Comparison of ENCODE assay signal across 25 cellular contexts in genomic region chr3:25787689-25788088, GRCh38. TPM values are rescaled to one million over a fixed set of nuclear protein-coding genes. Genes with fewer than 3 reads are reported as not detected.
DNase-seq lines count a peak whose midpoint lies in the region; ATAC-seq and TF ChIP-seq lines count a peak whose summit lies in the region.
"Had no signal": no experiment of that assay in that cellular context is flagged by ENCODE, and none has a peak within 500 bp of the region (broad histone marks: within the 10 kb centered on the region; RNA-seq: fewer than 3 reads in every experiment).

No MANE protein-coding gene starts in this region.

- POLR2A ChIA-PET in activated CD4-positive, alpha-beta T cell treated with anti-CD3 and anti-CD28 coated beads for 36 hours (lab: Charles Lee), result no interaction called here

- H3K4me1 ChIP-seq in KMS-11 (ENCODE audit: low read depth, poor library complexity, severe bottlenecking), result peaks cover 39% of the 10 kb centered on the region
- peaks cover 4% of the 10 kb centered on the region for H3K4me1 ChIP-seq in foreskin keratinocyte

- H3K4me1 Mint-ChIP-seq in activated CD4-positive, alpha-beta T cell treated with anti-CD3 and anti-CD28 coated beads for 36 hours, result peaks cover 52% of the 10 kb centered on the region
- peaks cover 38% of the 10 kb centered on the region for H3K4me1 Mint-ChIP-seq in activated T-helper 17 cell treated with anti-CD3 and anti-CD28 coated beads, Interleukin-2, amount 50 U/mL, for 72 hours
- peaks cover 43% of the 10 kb centered on the region for H3K4me1 Mint-ChIP-seq in neural crest cell

- no peak overlapping the region for H3K4me3 ChIP-seq in KMS-11 (IDR thresholded peaks at IDR 0.05; ENCODE audit: insufficient read depth, low read depth, low read length)
- H3K4me3 ChIP-seq: adrenal gland, gastroesophageal sphincter, left lung, upper lobe of left lung had no signal

- H3K36me3 Mint-ChIP-seq in activated CD4-positive, alpha-beta T cell treated with anti-CD3 and anti-CD28 coated beads for 36 hours (ENCODE audit: low read depth), result peaks cover 17% of the 10 kb centered on the region
- H3K36me3 Mint-ChIP-seq in activated T-helper 17 cell treated with anti-CD3 and anti-CD28 coated beads, Interleukin-2, amount 50 U/mL, for 72 hours (ENCODE audit: low read depth), result peaks cover 62% of the 10 kb centered on the region
- H3K36me3 Mint-ChIP-seq in neural crest cell (ENCODE audit: low read depth), result peaks cover 2% of the 10 kb centered on the region

- intact Hi-C loops in activated CD4-positive, alpha-beta T cell treated with anti-CD3 and anti-CD28 coated beads for 36 hours (cut with DNase I, micrococcal nuclease), result loop anchor here in 1 of 2 experiments (2.0 to 10.0 kb wide), 3 partner anchors 125 to 1843 kb away; partner anchors contain the start of genes NR1D2 and SLC4A7

- no peaks in the 10 kb centered on the region for H3K9me3 Mint-ChIP-seq in activated CD4-positive, alpha-beta T cell treated with anti-CD3 and anti-CD28 coated beads for 36 hours (ENCODE audit: low read depth)
- no peaks in the 10 kb centered on the region for H3K9me3 Mint-ChIP-seq in activated T-helper 17 cell treated with anti-CD3 and anti-CD28 coated beads, Interleukin-2, amount 50 U/mL, for 72 hours
- no peaks in the 10 kb centered on the region for H3K9me3 Mint-ChIP-seq in neural crest cell

- CTCF ChIA-PET in activated CD4-positive, alpha-beta T cell treated with anti-CD3 and anti-CD28 coated beads for 36 hours (lab: Charles Lee), result interaction anchor here (0.6 kb wide), 1 partner anchor 60 kb away, joined by 3 read pairs; no protein-coding TSS in a partner anchor

- TF ChIP-seq CTCF in KMS-11 (conservative IDR thresholded peaks at IDR 0.05; ENCODE audit: low read depth, low read length) (no peak), neural crest cell (conservative IDR thresholded peaks at IDR 0.05) (no peak), foreskin keratinocyte (conservative IDR thresholded peaks at IDR 0.05) (no peak), omental fat pad (IDR thresholded peaks at IDR 0.05) (no peak)

- no peak overlapping the region for H3K27ac ChIP-seq in KMS-11
- no peak overlapping the region for H3K27ac ChIP-seq in foreskin keratinocyte
- H3K27ac ChIP-seq: adrenal gland, gastroesophageal sphincter, left lung, upper lobe of left lung, WERI-Rb-1 had no signal

- no peak for DNase-seq in activated CD4-positive, alpha-beta T cell treated with anti-CD3 and anti-CD28 coated beads for 36 hours
- DNase-seq in activated CD4-positive, alpha-beta T cell treated with anti-CD3 and anti-CD28 coated beads for 4 hours, result no peak
- DNase-seq in neural crest cell (ENCODE audit: low read depth, low spot score) (no peak), foreskin keratinocyte (no peak), omental fat pad (ENCODE audit: low spot score) (no peak)
- DNase-seq: 8988T; activated CD4-positive, alpha-beta T cell treated with anti-CD3 and anti-CD28 coated beads, Interleukin-2, amount 50 U/mL, for 4 hours; activated gamma-delta T cell; activated T-cell treated with anti-CD3 and anti-CD28 coated beads for 4 hours; adrenal gland; AML-193; DMS79; hypothalamus; KBM-7; left lung; NCI-H1436; psoas muscle; RPMI8226; upper lobe of left lung; WERI-Rb-1 had no signal

- peak overlapping the region; percentile 7 for H3K27ac Mint-ChIP-seq in activated CD4-positive, alpha-beta T cell treated with anti-CD3 and anti-CD28 coated beads for 36 hours
- H3K27ac Mint-ChIP-seq in activated T-helper 17 cell treated with anti-CD3 and anti-CD28 coated beads, Interleukin-2, amount 50 U/mL, for 72 hours, result peak overlapping the region; percentile 99
- H3K27ac Mint-ChIP-seq in neural crest cell (ENCODE audit: unreplicated experiment), result no peak overlapping the region

- H3K4me2 ChIP-seq in KMS-11, result 0 out of 2 replicates have a peak overlapping the region, but pooled peaks have one; percentile 97

- H3K27me3 ChIP-seq in KMS-11 (ENCODE audit: insufficient read depth, low read depth) (no peaks in the 10 kb centered on the region), foreskin keratinocyte (no peaks in the 10 kb centered on the region)
- H3K27me3 ChIP-seq: adrenal gland, gastroesophageal sphincter, left lung, upper lobe of left lung had no signal

- no peak overlapping the region for H3K4me3 Mint-ChIP-seq in activated CD4-positive, alpha-beta T cell treated with anti-CD3 and anti-CD28 coated beads for 36 hours
- H3K4me3 Mint-ChIP-seq in activated T-helper 17 cell treated with anti-CD3 and anti-CD28 coated beads, Interleukin-2, amount 50 U/mL, for 72 hours, result peak overlapping the region; percentile 93
- peak overlapping the region; percentile 94 for H3K4me3 Mint-ChIP-seq in neural crest cell

- H3K27me3 Mint-ChIP-seq in activated CD4-positive, alpha-beta T cell treated with anti-CD3 and anti-CD28 coated beads for 36 hours, result no peaks in the 10 kb centered on the region
- H3K27me3 Mint-ChIP-seq in activated T-helper 17 cell treated with anti-CD3 and anti-CD28 coated beads, Interleukin-2, amount 50 U/mL, for 72 hours, result no peaks in the 10 kb centered on the region
- no peaks in the 10 kb centered on the region for H3K27me3 Mint-ChIP-seq in neural crest cell (ENCODE audit: low read depth)

- no peaks in the 10 kb centered on the region for H3K36me3 ChIP-seq in KMS-11 (ENCODE audit: insufficient read depth)
- H3K36me3 ChIP-seq: adrenal gland, gastroesophageal sphincter, left lung, upper lobe of left lung, WERI-Rb-1 had no signal

- H3K9ac ChIP-seq in KMS-11, result no peak overlapping the region

- no peak overlapping the region for H2AFZ ChIP-seq in KMS-11 (ENCODE audit: low read depth)

- no peaks in the 10 kb centered on the region for H4K20me1 ChIP-seq in KMS-11 (ENCODE audit: insufficient read depth)

- no peak for ATAC-seq in activated CD4-positive, alpha-beta T cell treated with anti-CD3 and anti-CD28 coated beads for 36 hours
- no peak for ATAC-seq in activated T-helper 17 cell treated with anti-CD3 and anti-CD28 coated beads, Interleukin-2, amount 50 U/mL, for 72 hours (replicated peaks)
- no peak for ATAC-seq in HG03045 (IDR thresholded peaks at IDR 0.05; ENCODE audit: unreplicated experiment)
- no peak for ATAC-seq in foreskin keratinocyte
- ATAC-seq in omental fat pad (ENCODE audit: low FRiP score), result no peak
- ATAC-seq: esophagus mucosa, gastroesophageal sphincter, left lung, psoas muscle had no signal

- peaks cover 16% of the 10 kb centered on the region for H3K79me2 ChIP-seq in KMS-11 (ENCODE audit: insufficient read depth, low read depth)

RNA-seq across cellular contexts. Expression of gene OXSM, which starts 2.2 kb away (rescaled TPM):
- 10 to 100 TPM; 12.4 to 18.1 TPM for total RNA-seq in activated CD4-positive, alpha-beta T cell treated with anti-CD3 and anti-CD28 coated beads for 36 hours
- 10 to 100 TPM; 27.7 to 35.7 TPM for total RNA-seq in activated T-helper 17 cell treated with anti-CD3 and anti-CD28 coated beads, Interleukin-2, amount 50 U/mL, for 72 hours
- total RNA-seq in neural crest cell (8.7 and 12.5 TPM in 2 replicates), foreskin keratinocyte (11.1 and 11.9 TPM in 2 replicates), omental fat pad (1 to 10 TPM; 4.9 to 9.1 (median 6.9) TPM)
- 10.8 and 12.0 TPM in 2 replicates for polyA plus RNA-seq in foreskin keratinocyte

RNA-seq across cellular contexts. Expression of gene NGLY1, which starts 4.4 kb away (rescaled TPM):
- total RNA-seq in activated CD4-positive, alpha-beta T cell treated with anti-CD3 and anti-CD28 coated beads for 36 hours, result 100 to 1,000 TPM in 1 of 2 experiments, 10 to 100 TPM in 1; 86.1 to 135 TPM
- total RNA-seq in activated T-helper 17 cell treated with anti-CD3 and anti-CD28 coated beads, Interleukin-2, amount 50 U/mL, for 72 hours, result 100 to 1,000 TPM in 1 of 2 donors, 10 to 100 TPM in 1; 93.0 to 232 TPM
- 29.9 and 32.2 TPM in 2 replicates for total RNA-seq in neural crest cell
- 19.5 and 20.1 TPM in 2 replicates for total RNA-seq in foreskin keratinocyte
- 13.6 and 14.8 TPM in 2 replicates for polyA plus RNA-seq in foreskin keratinocyte
- total RNA-seq in omental fat pad, result 10 to 100 TPM; 29.2 to 41.9 (median 35.9) TPM
